8 cellular contexts compared by ENCODE assay signal in genomic region chr16:50371036-50371716, GRCh38.
"Had no signal": no experiment of that assay in that cellular context is flagged by ENCODE, and none has a peak within 500 bp of the region (broad histone marks: within the 10 kb centered on the region; RNA-seq: fewer than 3 reads in every experiment).

No MANE protein-coding gene starts in this region.

- H3K27ac ChIP-seq: GM23248 had no signal

- DNase-seq: GM23248, GOT3, H9, HCEC 1CT, KBM-7 had no signal

- H3K4me3 Mint-ChIP-seq: H9 had no signal

- H3K27ac Mint-ChIP-seq: H9 had no signal

- H3K9me3 Mint-ChIP-seq: H9, IgD-negative memory B cell had no signal

- H3K4me3 ChIP-seq: GM23248 had no signal

- H2AFZ ChIP-seq: GM23248 had no signal

- FAIRE-seq: H54, HTR-8/SVneo had no signal

- H3K36me3 Mint-ChIP-seq: IgD-negative memory B cell had no signal

- H3K9ac ChIP-seq: GM23248 had no signal
